In genomic region chr12:66942741-66943465, GRCh38 we compare ENCODE assay signal across 26 cellular contexts.
DNase-seq lines count a peak whose midpoint lies in the region; ATAC-seq and TF ChIP-seq lines count a peak whose summit lies in the region.
"Had no signal": no experiment of that assay in that cellular context is flagged by ENCODE, and none has a peak within 500 bp of the region (broad histone marks: within the 10 kb centered on the region; RNA-seq: fewer than 3 reads in every experiment).

No MANE protein-coding gene starts in this region.

- WGBS in endodermal cell (ENCODE audit: insufficient coverage in 1 of 2, insufficient read length in 1 of 2), 2 experiments = 77 to 95% methylated on average over 6 to 8 of the region's 8 CpGs

- CTCF ChIA-PET in Caco-2 (lab: Charles Lee) = no interaction called here
- CTCF ChIA-PET in OCI-LY7 (lab: Charles Lee; ENCODE audit: unreplicated experiment) = no interaction called here

- H3K4me3 Mint-ChIP-seq in Caco-2 (ENCODE audit: unreplicated experiment) (no peak overlapping the region), endodermal cell (no peak overlapping the region), neural progenitor cell (no peak overlapping the region)
- H3K4me3 Mint-ChIP-seq: activated CD8-positive, alpha-beta memory T cell treated with anti-CD3 and anti-CD28 coated beads, Interleukin-2, amount 10 ng/mL, durations not matched to agents 7 days and 5 days; activated T-cell treated with anti-CD3 and anti-CD28 coated beads, Interleukin-2, amount 50 U/mL, for 72 hours; brain had no signal

- no peak for ATAC-seq in GM19023 (IDR thresholded peaks at IDR 0.05; ENCODE audit: unreplicated experiment)
- ATAC-seq: activated CD8-positive, alpha-beta memory T cell treated with anti-CD3 and anti-CD28 coated beads, Interleukin-2, amount 10 ng/mL, durations not matched to agents 7 days and 5 days; activated T-cell treated with anti-CD3 and anti-CD28 coated beads, Interleukin-2, amount 50 U/mL, for 72 hours had no signal

- H3K9ac ChIP-seq in endodermal cell (ENCODE audit: extremely low read depth, low read length, poor library complexity, severe bottlenecking) = no peak overlapping the region
- no peak overlapping the region for H3K9ac ChIP-seq in neural progenitor cell

- H3K9me2 ChIP-seq in OCI-LY7 (ENCODE audit: insufficient read depth, low read length) = no peaks in the 10 kb centered on the region

- no peak overlapping the region for H3K27ac ChIP-seq in OCI-LY7 (ENCODE audit: low read depth, low read length, poor library complexity, severe bottlenecking)
- H3K27ac ChIP-seq in endodermal cell (ENCODE audit: low read depth, low read length) = no peak overlapping the region
- no peak overlapping the region for H3K27ac ChIP-seq in neural progenitor cell
- no peak overlapping the region for H3K27ac ChIP-seq in substantia nigra (ENCODE audit: low read depth, low read length, poor library complexity, severe bottlenecking)
- H3K27ac ChIP-seq: adrenal gland, C4-2B, SK-N-MC, VCaP had no signal

- no peaks in the 10 kb centered on the region for H3F3A ChIP-seq in neural progenitor cell (ENCODE audit: low read depth)

- BruUV-seq in Caco-2 (replicated peaks; lab: Mats Ljungman, UMichigan) (no TSS peak), OCI-LY7 (replicated peaks; lab: Mats Ljungman, UMichigan) (no TSS peak)

- DNase-seq in Caco-2 = peak in 1 of 2 experiments; percentile 7
- DNase-seq in OCI-LY7 (ENCODE audit: low spot score) = no peak
- peak; percentile 85 for DNase-seq in endodermal cell
- peak; percentile 62 for DNase-seq in neural progenitor cell (ENCODE audit: low spot score)
- DNase-seq in substantia nigra (lab: John Stamatoyannopoulos, UW) = no peak
- DNase-seq in mesenteric fat pad (ENCODE audit: low spot score) = no peak
- DNase-seq: activated CD4-positive, alpha-beta T cell treated with anti-CD3 and anti-CD28 coated beads, Interleukin-2, amount 50 U/mL, for 1 hour; activated CD8-positive, alpha-beta memory T cell treated with anti-CD3 and anti-CD28 coated beads, Interleukin-2, amount 10 ng/mL, durations not matched to agents 7 days and 5 days; activated naive CD4-positive, alpha-beta T cell treated with Interleukin-2 at 50 U/mL for 16 hours; activated T-cell treated with anti-CD3 and anti-CD28 coated beads, Interleukin-2, amount 50 U/mL, for 72 hours; adrenal gland; effector CD4-positive, alpha-beta T cell; EL; foreskin fibroblast; KG1; NCI-H1436; NCI-H2171; NCI-H510A treated with DMSO at 0.1 percent for 48 hours; occipital lobe; small intestine; T-helper 2 cell had no signal

- H2AFZ ChIP-seq in OCI-LY7 (ENCODE audit: low read length) = no peak overlapping the region
- H2AFZ ChIP-seq in neural progenitor cell (replicated peaks) = no peak overlapping the region

- H3K27me3 ChIP-seq in Caco-2 (replicated peaks; ENCODE audit: control insufficient read depth, insufficient read depth, low read length) (no peaks in the 10 kb centered on the region), endodermal cell (ENCODE audit: control insufficient read depth, insufficient read depth, low read length, poor library complexity, severe bottlenecking) (no peaks in the 10 kb centered on the region), neural progenitor cell (no peaks in the 10 kb centered on the region)
- H3K27me3 ChIP-seq: adrenal gland had no signal

- H3K36me3 ChIP-seq in Caco-2 (ENCODE audit: control insufficient read depth, insufficient read depth, low read length) (no peaks in the 10 kb centered on the region), OCI-LY7 (ENCODE audit: insufficient read depth, low read length) (no peaks in the 10 kb centered on the region), endodermal cell (ENCODE audit: control insufficient read depth, insufficient read depth, low read length) (no peaks in the 10 kb centered on the region), neural progenitor cell (no peaks in the 10 kb centered on the region)
- H3K36me3 ChIP-seq: adrenal gland had no signal

- intact Hi-C loops in Caco-2 (cut with micrococcal nuclease; ENCODE audit: unreplicated experiment) = no loop called here
- intact Hi-C loops in OCI-LY7 (cut with micrococcal nuclease; ENCODE audit: unreplicated experiment) = no loop called here

- POLR2A ChIA-PET in Caco-2 (lab: Charles Lee) = no interaction called here
- POLR2A ChIA-PET in OCI-LY7 (lab: Charles Lee) = no interaction called here

- H3K4me3 ChIP-seq in Caco-2 (ENCODE audit: low read depth, low read length) (no peak overlapping the region), OCI-LY7 (ENCODE audit: low read depth, low read length, poor library complexity, severe bottlenecking) (no peak overlapping the region), endodermal cell (ENCODE audit: low read length) (no peak overlapping the region), neural progenitor cell (no peak overlapping the region)
- H3K4me3 ChIP-seq: adrenal gland, SK-N-MC had no signal

- H3K4me1 ChIP-seq in Caco-2 = no peaks in the 10 kb centered on the region
- no peaks in the 10 kb centered on the region for H3K4me1 ChIP-seq in OCI-LY7 (ENCODE audit: insufficient read depth, low read length, poor library complexity, severe bottlenecking)
- peaks cover 6% of the 10 kb centered on the region for H3K4me1 ChIP-seq in endodermal cell (ENCODE audit: control insufficient read depth, insufficient read depth, low read length)
- peaks cover 11% of the 10 kb centered on the region for H3K4me1 ChIP-seq in neural progenitor cell
- H3K4me1 ChIP-seq: adrenal gland had no signal

- H3K4me1 Mint-ChIP-seq in Caco-2 (ENCODE audit: low read depth, unreplicated experiment) (no peaks in the 10 kb centered on the region), endodermal cell (peaks cover 36% of the 10 kb centered on the region), neural progenitor cell (peaks cover 19% of the 10 kb centered on the region)

- H3K9me3 ChIP-seq in Caco-2 (no peaks in the 10 kb centered on the region), OCI-LY7 (ENCODE audit: low read length) (no peaks in the 10 kb centered on the region), endodermal cell (ENCODE audit: control insufficient read depth, low read length) (no peaks in the 10 kb centered on the region), neural progenitor cell (ENCODE audit: low read depth) (no peaks in the 10 kb centered on the region)
- H3K9me3 ChIP-seq: adrenal gland had no signal

- H3K27me3 Mint-ChIP-seq in Caco-2 (ENCODE audit: insufficient read depth, unreplicated experiment) (peaks cover 10% of the 10 kb centered on the region), endodermal cell (ENCODE audit: insufficient read depth) (peaks cover 18% of the 10 kb centered on the region), neural progenitor cell (ENCODE audit: insufficient read depth, low read depth) (no peaks in the 10 kb centered on the region)
- H3K27me3 Mint-ChIP-seq: brain had no signal

- H3K36me3 Mint-ChIP-seq in Caco-2 (ENCODE audit: insufficient read depth, unreplicated experiment) (no peaks in the 10 kb centered on the region), endodermal cell (ENCODE audit: low read depth) (no peaks in the 10 kb centered on the region), neural progenitor cell (no peaks in the 10 kb centered on the region)
- H3K36me3 Mint-ChIP-seq: activated CD8-positive, alpha-beta memory T cell treated with anti-CD3 and anti-CD28 coated beads, Interleukin-2, amount 10 ng/mL, durations not matched to agents 7 days and 5 days; brain had no signal

- H3K4me2 ChIP-seq in OCI-LY7 (ENCODE audit: low read length) = no peak overlapping the region
- no peak overlapping the region for H3K4me2 ChIP-seq in neural progenitor cell

- H4K20me1 ChIP-seq in OCI-LY7 (ENCODE audit: insufficient read depth, low read length) (no peaks in the 10 kb centered on the region), neural progenitor cell (ENCODE audit: low read depth) (no peaks in the 10 kb centered on the region)

- H3K79me2 ChIP-seq in OCI-LY7 (ENCODE audit: insufficient read depth, low read depth, low read length) = no peaks in the 10 kb centered on the region
- H3K79me2 ChIP-seq in neural progenitor cell (ENCODE audit: low read depth) = no peaks in the 10 kb centered on the region

- H3K27ac Mint-ChIP-seq in Caco-2 (ENCODE audit: unreplicated experiment) (no peak overlapping the region), endodermal cell (no peak overlapping the region), neural progenitor cell (no peak overlapping the region)
- H3K27ac Mint-ChIP-seq: activated CD8-positive, alpha-beta memory T cell treated with anti-CD3 and anti-CD28 coated beads, Interleukin-2, amount 10 ng/mL, durations not matched to agents 7 days and 5 days; activated T-cell treated with anti-CD3 and anti-CD28 coated beads, Interleukin-2, amount 50 U/mL, for 72 hours; brain had no signal

- H3K9me3 Mint-ChIP-seq in Caco-2 (ENCODE audit: unreplicated experiment) (no peaks in the 10 kb centered on the region), endodermal cell (no peaks in the 10 kb centered on the region), neural progenitor cell (no peaks in the 10 kb centered on the region)
- H3K9me3 Mint-ChIP-seq: activated T-cell treated with anti-CD3 and anti-CD28 coated beads, Interleukin-2, amount 50 U/mL, for 72 hours; brain had no signal

- peak; percentile 11 to 17 for TF ChIP-seq CTCF in Caco-2 (IDR thresholded peaks at IDR 0.05; ENCODE audit: insufficient read depth in 1 of 2, low read depth in 1 of 2, low read length in 1 of 2, severe bottlenecking in 1 of 2, unreplicated experiment in 1 of 2)
- TF ChIP-seq CTCF in OCI-LY7 (conservative IDR thresholded peaks at IDR 0.05; ENCODE audit: low read length) = 0 out of 2 replicates have a peak, but pooled peaks have one; percentile 31
- peak; percentile 32 for TF ChIP-seq CTCF in endodermal cell (conservative IDR thresholded peaks at IDR 0.05)
- TF ChIP-seq CTCF in neural progenitor cell (IDR thresholded peaks at IDR 0.05) = peak; percentile 13

Comparison
In these comparisons a context has a peak if more than half of its experiments do, and no peak if none do; other contexts are left out.
1. DNase-seq: peak in endodermal cell (single experiment) and neural progenitor cell (single experiment); none in OCI-LY7 (single experiment), substantia nigra (0 of 49) and mesenteric fat pad (single experiment).
2. Peak in every context shown above with its lines, with median percentiles within 50 percentile points of each other: CTCF ChIP-seq.